ENCODE assay signal across 2 cellular contexts in the genomic region with DNA sequence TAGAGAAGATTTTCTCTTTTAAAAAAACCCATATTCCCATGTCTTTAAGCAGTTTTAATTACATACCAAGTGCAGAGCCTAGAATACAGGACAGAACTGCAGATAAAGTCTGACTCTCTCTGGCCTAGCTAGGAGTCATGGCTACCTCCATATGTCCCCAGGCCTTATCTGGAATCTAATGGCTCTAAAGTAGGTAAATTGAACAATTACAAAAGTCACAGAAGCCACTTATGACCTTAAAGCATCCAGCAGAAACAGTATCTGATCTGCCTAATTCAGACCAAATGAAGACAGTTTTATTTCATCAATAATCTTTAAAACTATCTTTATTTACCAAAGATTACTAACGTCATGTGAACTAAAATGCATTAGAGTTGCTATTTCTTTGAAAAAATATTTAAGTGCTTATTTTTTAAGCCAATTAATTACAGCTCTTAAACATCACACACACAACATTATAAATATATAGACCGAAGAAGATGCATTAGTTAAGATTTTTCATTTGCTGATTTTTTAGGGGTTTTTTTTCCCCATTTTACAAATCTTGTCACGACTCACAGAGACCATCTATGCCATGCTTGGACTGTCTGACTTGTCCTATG.
TF ChIP-seq lines count a peak whose summit lies in the region.

No MANE protein-coding gene starts in this region.

TF ChIP-seq in SK-N-SH, 30 proteins besides CTCF, POLR2A, EP300 and RAD21:
- peak; percentile 98 for TF ChIP-seq GATA2 (CRISPR knock-in tag; IDR thresholded peaks at IDR 0.05)
- peak; percentile 37; the same call in 1 of the 2 replicates for TF ChIP-seq MXI1 (IDR thresholded peaks at IDR 0.05; ENCODE audit: low read depth, low read length)
- no peak for TF ChIP-seq SIN3A (IDR thresholded peaks at IDR 0.05; ENCODE audit: borderline replicate concordance, low read depth, low read length)
- no peak for TF ChIP-seq RXRA (IDR thresholded peaks at IDR 0.05; ENCODE audit: borderline replicate concordance, low read depth)
- no peak for TF ChIP-seq SMC3 (IDR thresholded peaks at IDR 0.05; ENCODE audit: low read depth, low read length)
- TF ChIP-seq CHD2 (IDR thresholded peaks at IDR 0.05; ENCODE audit: low read length, partially characterized antibody) = peak; percentile 87
- 0 out of 2 replicates have a peak, but pooled peaks have one; percentile 56 for TF ChIP-seq TEAD4 (IDR thresholded peaks at IDR 0.05; ENCODE audit: borderline replicate concordance, insufficient read depth)
- TF ChIP-seq RCOR1 (IDR thresholded peaks at IDR 0.05; ENCODE audit: low read length) = peak; percentile 90
- peak; percentile 15; the same call in 1 of the 2 replicates for TF ChIP-seq POLR2AphosphoS5 (IDR thresholded peaks at IDR 0.05; ENCODE audit: low read depth, low read length)
- peak; percentile 62 for TF ChIP-seq TCF12 (IDR thresholded peaks at IDR 0.05)
- TF ChIP-seq FOXJ3 (CRISPR knock-in tag; IDR thresholded peaks at IDR 0.05) = peak; percentile 81

TF ChIP-seq in GM12878, 131 proteins besides CTCF, POLR2A, EP300 and RAD21:
- TF ChIP-seq USF2 (IDR thresholded peaks at IDR 0.05; ENCODE audit: borderline replicate concordance, low read depth, low read length) = no peak
- TF ChIP-seq SP1 (IDR thresholded peaks at IDR 0.05; ENCODE audit: low read depth, low read length) = no peak
